In the genomic region with DNA sequence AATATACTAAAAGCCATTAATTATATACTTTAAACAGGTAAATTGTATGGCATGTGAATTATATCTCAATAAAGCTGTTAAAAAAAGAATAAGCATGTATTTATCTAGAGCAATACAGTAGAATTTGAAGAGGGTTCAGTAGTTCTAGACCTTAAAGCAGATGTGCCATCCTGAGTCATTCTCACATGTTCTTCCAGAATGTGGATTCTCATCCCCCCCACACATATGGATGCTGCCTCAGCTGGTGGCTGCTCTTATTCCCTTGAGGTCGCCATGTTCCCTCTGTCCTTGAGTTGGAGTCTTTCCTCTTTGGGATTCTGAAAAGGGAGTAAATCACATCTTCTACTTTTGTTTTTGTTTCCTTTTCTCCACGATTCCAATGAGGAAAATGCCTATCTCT, we compare ENCODE assay signal across 23 cellular contexts.
DNase-seq lines count a peak whose midpoint lies in the region; ATAC-seq and TF ChIP-seq lines count a peak whose summit lies in the region.
"Had no signal": no experiment of that assay in that cellular context is flagged by ENCODE, and none has a peak within 500 bp of the region (broad histone marks: within the 10 kb centered on the region; RNA-seq: fewer than 3 reads in every experiment).

No MANE protein-coding gene starts in this region.

- TF ChIP-seq CTCF in thyroid gland (IDR thresholded peaks at IDR 0.05) (no peak), GM10266 (IDR thresholded peaks at IDR 0.05; ENCODE audit: control insufficient read depth, insufficient read depth, low read depth, missing control alignments) (no peak), brain microvascular endothelial cell (IDR thresholded peaks at IDR 0.05; ENCODE audit: low read depth, low read length, missing control alignments) (no peak)

- DNase-seq in GM23248, result peak; percentile 9
- DNase-seq in LHCN-M2 (ENCODE audit: low read depth), result peak; percentile 29
- DNase-seq in amniotic epithelial cell (ENCODE audit: low read depth), result peak; percentile 20
- peak; percentile 9 for DNase-seq in iris pigment epithelial cell (ENCODE audit: low read depth)
- DNase-seq in thyroid gland, result no peak
- DNase-seq in GM10266 (ENCODE audit: extremely low spot score), result no peak
- no peak for DNase-seq in brain microvascular endothelial cell
- DNase-seq: 8988T; AML-193; BE2C; Calu3; CD4-positive, alpha-beta T cell; CD8-positive, alpha-beta memory T cell; COR-L47; DMS53; DMS79 treated with DMSO at 0.1 percent for 48 hours; GF-D8; H9; HFFc6 had no signal

- TF ChIP-seq POLR2A in thyroid gland (IDR thresholded peaks at IDR 0.05), result no peak

- intact Hi-C loops in thyroid gland (cut with DNase I), result no loop called here

- no peaks in the 10 kb centered on the region; the same call in 1 of the 2 replicates for H3F3A ChIP-seq in GM23248 (ENCODE audit: insufficient read depth)

- H3K9me2 ChIP-seq in GM23248 (ENCODE audit: insufficient read depth), result no peaks in the 10 kb centered on the region

- no peak overlapping the region for H3K4me2 ChIP-seq in GM23248 (ENCODE audit: unreplicated experiment)
- H3K4me2 ChIP-seq: A549, GM23338 had no signal

- no peak overlapping the region for H3K9ac ChIP-seq in GM23248
- H3K9ac ChIP-seq: BLaER1 treated with 17β-estradiol and CSF1 and Interleukin-3, amounts not matched to agents 10 nM and 100 nM had no signal

- H3K79me2 ChIP-seq in GM23248 (ENCODE audit: insufficient read depth), result no peaks in the 10 kb centered on the region

- no peak for ATAC-seq in HG02870 (IDR thresholded peaks at IDR 0.05; ENCODE audit: unreplicated experiment)
- ATAC-seq: A549, GM23338 had no signal

- H3K4me1 ChIP-seq in GM23248 (ENCODE audit: insufficient read depth) (peaks cover 23% of the 10 kb centered on the region), thyroid gland (no peaks in the 10 kb centered on the region)
- H3K4me1 ChIP-seq: BE2C had no signal

- H3K4me3 ChIP-seq in GM23248, result no peak overlapping the region
- H3K4me3 ChIP-seq in thyroid gland (replicated peaks in 1 of 3), result no peak overlapping the region
- no peak overlapping the region for H3K4me3 ChIP-seq in brain microvascular endothelial cell (ENCODE audit: low read depth, low read length)
- H3K4me3 ChIP-seq: A549; BLaER1 treated with 17β-estradiol and CSF1 and Interleukin-3, amounts not matched to agents 10 nM and 100 nM; GM23338 had no signal

- H4K20me1 ChIP-seq in GM23248 (ENCODE audit: insufficient read depth), result no peaks in the 10 kb centered on the region
- H4K20me1 ChIP-seq: BLaER1 treated with 17β-estradiol and CSF1 and Interleukin-3, amounts not matched to agents 10 nM and 100 nM had no signal

- WGBS in GM23248 (ENCODE audit: low coverage in 1 of 2, low lambda C conversion rate in 2 of 2, missing lambda C conversion rate in 2 of 2), 2 experiments, result 83 to 95% methylated on average over 2 of the region's 2 CpGs
- 91 to 92% methylated on average over 2 of the region's 2 CpGs for WGBS in thyroid gland, 2 donors

- H3K36me3 ChIP-seq in GM23248 (ENCODE audit: low read depth) (no peaks in the 10 kb centered on the region), thyroid gland (no peaks in the 10 kb centered on the region), brain microvascular endothelial cell (replicated peaks) (no peaks in the 10 kb centered on the region)
- H3K36me3 ChIP-seq: BE2C; BLaER1 treated with 17β-estradiol and CSF1 and Interleukin-3, amounts not matched to agents 10 nM and 100 nM had no signal

- H3K27ac ChIP-seq in GM23248 (no peak overlapping the region), thyroid gland (no peak overlapping the region), brain microvascular endothelial cell (no peak overlapping the region)

- H3K27me3 ChIP-seq in GM23248 (replicated peaks; ENCODE audit: insufficient read depth), result no peaks in the 10 kb centered on the region
- no peaks in the 10 kb centered on the region for H3K27me3 ChIP-seq in thyroid gland
- H3K27me3 ChIP-seq in brain microvascular endothelial cell (replicated peaks), result no peaks in the 10 kb centered on the region
- H3K27me3 ChIP-seq: BE2C; BLaER1 treated with 17β-estradiol and CSF1 and Interleukin-3, amounts not matched to agents 10 nM and 100 nM had no signal

- in situ Hi-C loops in GM23248 (cut with MboI), result loop anchor here (25.0 kb wide), 1 partner anchor 852 kb away; no protein-coding TSS in a partner anchor
- in situ Hi-C loops in brain microvascular endothelial cell (cut with HindIII; ENCODE audit: low pct_ligation_motif_present, low sequenced_read_pairs), result no loop called here

- no peaks in the 10 kb centered on the region for H3K9me3 ChIP-seq in GM23248 (ENCODE audit: low read depth)
- H3K9me3 ChIP-seq in thyroid gland, result no peaks in the 10 kb centered on the region
- H3K9me3 ChIP-seq: A549; BE2C; BLaER1 treated with 17β-estradiol and CSF1 and Interleukin-3, amounts not matched to agents 10 nM and 100 nM had no signal

- H2AFZ ChIP-seq in GM23248, result no peak overlapping the region
- H2AFZ ChIP-seq: GM23338 had no signal

Comparison
In these comparisons a context has a peak if more than half of its experiments do, and no peak if none do; other contexts are left out.
1. DNase-seq: peak in GM23248 (single experiment), LHCN-M2 (single experiment), amniotic epithelial cell (single experiment) and iris pigment epithelial cell (single experiment); none in thyroid gland (0 of 2), GM10266 (single experiment) and brain microvascular endothelial cell (single experiment).